Comparison of ENCODE assay signal across 7 cellular contexts in the genomic region with DNA sequence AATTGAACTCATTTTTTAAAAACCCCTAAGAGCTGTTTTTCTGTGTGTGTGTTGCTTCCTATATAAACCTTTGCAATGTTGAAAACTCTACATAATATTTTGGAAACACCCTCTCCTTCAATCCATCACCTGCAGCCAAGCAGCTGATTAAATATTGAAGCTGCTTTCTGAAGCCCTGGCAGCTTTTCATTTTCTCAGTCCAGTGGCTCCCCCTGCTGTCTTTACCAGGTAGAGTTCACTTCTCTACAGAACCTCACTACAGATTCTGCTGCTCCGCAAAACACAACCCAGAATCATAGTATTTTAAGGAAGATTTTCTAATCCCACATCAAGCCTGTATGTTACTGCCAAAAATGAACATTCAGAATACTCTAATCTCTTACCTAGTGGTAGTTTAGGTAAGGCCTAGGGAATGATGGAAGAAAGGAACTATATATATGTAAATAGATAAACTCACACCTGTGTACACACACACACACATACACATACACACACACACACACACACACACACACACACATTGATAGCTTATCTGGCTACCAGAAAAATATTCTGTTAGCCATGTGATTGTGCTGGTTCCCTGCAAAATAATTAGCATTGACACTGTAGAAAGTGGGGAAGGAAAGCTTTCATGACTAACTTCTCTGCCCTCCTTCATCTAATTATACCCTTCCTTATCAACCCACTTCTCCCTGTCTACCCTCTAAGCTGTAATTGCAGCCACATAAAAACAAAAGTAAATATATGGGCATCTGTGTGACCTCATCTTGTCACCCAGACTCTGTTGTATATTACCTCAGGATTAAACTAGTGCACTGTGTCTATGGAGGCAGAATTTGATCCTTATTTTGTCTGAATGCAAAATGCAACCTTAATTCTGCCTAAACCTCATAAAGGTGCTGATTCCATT.
DNase-seq lines count a peak whose midpoint lies in the region; ATAC-seq and TF ChIP-seq lines count a peak whose summit lies in the region.

No MANE protein-coding gene starts in this region.

- no peak overlapping the region for H3K4me3 Mint-ChIP-seq in T-helper 17 cell

- intact Hi-C loops in stomach (cut with DNase I; ENCODE audit: low total_unique reads): loop anchor here (10.0 kb wide), 1 partner anchor 480 kb away; no protein-coding TSS in a partner anchor

- H3K27ac ChIP-seq in stomach: no peak overlapping the region

- no peaks in the 10 kb centered on the region for H3K4me1 Mint-ChIP-seq in T-helper 17 cell

- no peak for TF ChIP-seq EP300 in stomach (IDR thresholded peaks at IDR 0.05)

- no peaks in the 10 kb centered on the region for H3K27me3 ChIP-seq in stomach

- ATAC-seq in HG02642 (IDR thresholded peaks at IDR 0.05; ENCODE audit: poor library complexity, unreplicated experiment) (peak; percentile 64), T-helper 17 cell (no peak)

- TF ChIP-seq CTCF in astrocyte of the cerebellum (IDR thresholded peaks at IDR 0.05; ENCODE audit: low read depth, low read length, missing control alignments) (peak; percentile 75), stomach (IDR thresholded peaks at IDR 0.05) (peak in 5 of 7 experiments; percentile 36 to 71 (median 57))

- H3K4me1 ChIP-seq in stomach: peaks cover 0 to 13% (median 6%) of the 10 kb centered on the region in 4 donors

- no peaks in the 10 kb centered on the region for H3K9me3 ChIP-seq in stomach
- H3K9me3 ChIP-seq in T-helper 17 cell (ENCODE audit: control insufficient read depth, low read length, poor library complexity, severe bottlenecking): no peaks in the 10 kb centered on the region

- H3K4me3 ChIP-seq in astrocyte of the cerebellum (ENCODE audit: low read depth, low read length) (no peak overlapping the region), stomach (no peak overlapping the region)

- no peaks in the 10 kb centered on the region for H3K36me3 ChIP-seq in stomach

- TF ChIP-seq POLR2A in stomach (IDR thresholded peaks at IDR 0.05): no peak

- DNase-seq in G401 (ENCODE audit: low spot score) (peak; percentile 90), NCI-H345 (lab: John Stamatoyannopoulos, UW) (peak; percentile 84), astrocyte of the cerebellum (ENCODE audit: low read depth) (peak; percentile 44), iPS-NIHi11 (ENCODE audit: low spot score) (peak; percentile 37), stomach (peak; percentile 74), T-helper 17 cell (no peak)

- WGBS in stomach, 5 donors: 35 to 68% (median 45%) methylated on average over 1 of the region's 1 CpG

- H3K36me3 Mint-ChIP-seq in T-helper 17 cell (ENCODE audit: low read depth): no peaks in the 10 kb centered on the region

- in situ Hi-C loops in G401 (cut with HindIII; ENCODE audit: low sequenced_read_pairs): no loop called here
- in situ Hi-C loops in astrocyte of the cerebellum (cut with HindIII; ENCODE audit: low sequenced_read_pairs): no loop called here

- H3K27me3 Mint-ChIP-seq in T-helper 17 cell: peaks cover 4% of the 10 kb centered on the region

- no peak overlapping the region for H3K27ac Mint-ChIP-seq in T-helper 17 cell

Comparison
In these comparisons a context has a peak if more than half of its experiments do, and no peak if none do; other contexts are left out.
1. DNase-seq: peak in G401 (single experiment), NCI-H345 (single experiment), astrocyte of the cerebellum (single experiment), iPS-NIHi11 (single experiment) and stomach (single experiment); none in T-helper 17 cell (0 of 3).